In the genomic region with DNA sequence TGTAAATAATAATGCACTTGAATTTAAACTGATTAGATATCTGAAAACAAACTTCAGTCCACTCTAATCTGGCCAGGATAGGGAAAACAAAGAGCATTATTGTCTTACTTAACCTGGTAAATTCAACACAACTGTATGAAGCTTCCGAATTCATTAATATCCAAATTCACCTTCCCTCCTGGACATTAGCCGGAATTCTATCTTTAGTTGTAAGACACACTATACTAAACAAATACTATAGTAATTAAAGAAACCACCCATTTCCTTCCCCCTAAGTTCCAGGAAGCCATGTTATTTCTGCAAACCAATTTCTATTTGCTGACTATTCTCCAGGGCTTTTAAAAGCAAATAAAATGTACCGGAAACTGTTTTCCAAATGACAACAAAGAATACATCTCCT, we compare ENCODE assay signal across 11 cellular contexts.
DNase-seq lines count a peak whose midpoint lies in the region; ATAC-seq and TF ChIP-seq lines count a peak whose summit lies in the region.
"Had no signal": no experiment of that assay in that cellular context is flagged by ENCODE, and none has a peak within 500 bp of the region (broad histone marks: within the 10 kb centered on the region; RNA-seq: fewer than 3 reads in every experiment).

No MANE protein-coding gene starts in this region.

- peak in 1 of 3 donors; percentile 48 for DNase-seq in CD4-positive, CD25-positive, alpha-beta regulatory T cell
- no peak for DNase-seq in PC-3
- peak; percentile 30 for DNase-seq in left kidney (ENCODE audit: low read depth, low spot score)
- DNase-seq in GM10266 (ENCODE audit: extremely low spot score) = no peak
- DNase-seq in kidney glomerular epithelial cell (lab: John Stamatoyannopoulos, UW) = no peak
- DNase-seq in NCI-H128 (lab: John Stamatoyannopoulos, UW; ENCODE audit: unreplicated experiment) = no peak
- DNase-seq: Caco-2, mucosa of descending colon, NCI-H446 had no signal

- H3K79me2 ChIP-seq in DOHH2 (ENCODE audit: control insufficient read depth, low read length) (no peaks in the 10 kb centered on the region), PC-3 (ENCODE audit: low read length) (no peaks in the 10 kb centered on the region)

- H4K20me1 ChIP-seq in DOHH2 (ENCODE audit: control insufficient read depth, insufficient read depth, low read depth, low read length) (no peaks in the 10 kb centered on the region), PC-3 (ENCODE audit: low read length) (no peaks in the 10 kb centered on the region)

- no peak for ATAC-seq in CD4-positive, CD25-positive, alpha-beta regulatory T cell (ENCODE audit: low read depth in 2 of 2)
- ATAC-seq in PC-3 = 0 out of 2 replicates have a peak, but pooled peaks have one; percentile 11
- ATAC-seq: HCT116, mucosa of descending colon had no signal

- CTCF ChIA-PET in PC-3 (lab: Charles Lee) = no interaction called here

- peaks cover 56% of the 10 kb centered on the region for H3K4me1 ChIP-seq in CD4-positive, CD25-positive, alpha-beta regulatory T cell (ENCODE audit: control insufficient read depth, insufficient read depth, low read length, poor library complexity, severe bottlenecking)
- H3K4me1 ChIP-seq in DOHH2 (ENCODE audit: control insufficient read depth, low read length) = peaks cover 35% of the 10 kb centered on the region
- H3K4me1 ChIP-seq in PC-3 (ENCODE audit: insufficient read depth, low read length) = peaks cover 19% of the 10 kb centered on the region; the same call in 1 of the 2 replicates
- H3K4me1 ChIP-seq: Caco-2 had no signal

- peak overlapping the region in 3 of 4 donors; percentile 17 to 62 (median 47) for H3K4me3 Mint-ChIP-seq in CD4-positive, CD25-positive, alpha-beta regulatory T cell

- H2AFZ ChIP-seq in PC-3 (ENCODE audit: low read length) = 0 out of 2 replicates have a peak overlapping the region, but pooled peaks have one; percentile 17

- H3K9me3 ChIP-seq in CD4-positive, CD25-positive, alpha-beta regulatory T cell (ENCODE audit: control insufficient read depth in 2 of 2, low read length in 2 of 2) = no peaks in the 10 kb centered on the region
- H3K9me3 ChIP-seq in DOHH2 (ENCODE audit: control insufficient read depth, insufficient read depth, low read length) = no peaks in the 10 kb centered on the region
- no peaks in the 10 kb centered on the region for H3K9me3 ChIP-seq in PC-3 (ENCODE audit: low read length)
- H3K9me3 ChIP-seq: Caco-2, mucosa of descending colon had no signal

- H3F3A ChIP-seq in DOHH2 (ENCODE audit: control insufficient read depth, insufficient read depth) = no peaks in the 10 kb centered on the region
- H3F3A ChIP-seq in PC-3 (ENCODE audit: low read length, unreplicated experiment) = no peaks in the 10 kb centered on the region

- peak overlapping the region; percentile 30 for H3K4me2 ChIP-seq in DOHH2 (ENCODE audit: low read length)
- H3K4me2 ChIP-seq in PC-3 (ENCODE audit: low read length) = no peak overlapping the region

- H3K27me3 ChIP-seq in CD4-positive, CD25-positive, alpha-beta regulatory T cell (ENCODE audit: control insufficient read depth, insufficient read depth, low read length) = no peaks in the 10 kb centered on the region
- H3K27me3 ChIP-seq in DOHH2 (ENCODE audit: control insufficient read depth, low read length) = no peaks in the 10 kb centered on the region
- H3K27me3 ChIP-seq in PC-3 (ENCODE audit: low read length) = no peaks in the 10 kb centered on the region

- peak overlapping the region; percentile 4 for H3K4me3 ChIP-seq in CD4-positive, CD25-positive, alpha-beta regulatory T cell (ENCODE audit: low read depth, low read length)
- peak overlapping the region; percentile 2; the same call in 1 of the 2 replicates for H3K4me3 ChIP-seq in DOHH2 (ENCODE audit: low read length)
- no peak overlapping the region for H3K4me3 ChIP-seq in PC-3 (ENCODE audit: low read length)
- H3K4me3 ChIP-seq: mucosa of descending colon had no signal

- H3K4me1 Mint-ChIP-seq in CD4-positive, CD25-positive, alpha-beta regulatory T cell = peaks cover 47 to 85% (median 66%) of the 10 kb centered on the region in 4 donors

- BruUV-seq in PC-3 (replicated peaks; lab: Mats Ljungman, UMichigan) = no TSS peak

- H3K27ac ChIP-seq in CD4-positive, CD25-positive, alpha-beta regulatory T cell (ENCODE audit: insufficient read depth, low read length, poor library complexity, severe bottlenecking) = no peak overlapping the region
- no peak overlapping the region for H3K27ac ChIP-seq in DOHH2 (ENCODE audit: low read depth, low read length)
- H3K27ac ChIP-seq in PC-3 (ENCODE audit: low read length) = no peak overlapping the region

- no peaks in the 10 kb centered on the region for H3K36me3 Mint-ChIP-seq in CD4-positive, CD25-positive, alpha-beta regulatory T cell

- intact Hi-C loops in PC-3 (cut with micrococcal nuclease) = no loop called here

- no peaks in the 10 kb centered on the region for H3K36me3 ChIP-seq in CD4-positive, CD25-positive, alpha-beta regulatory T cell (ENCODE audit: control insufficient read depth, insufficient read depth, low read length)
- H3K36me3 ChIP-seq in DOHH2 (ENCODE audit: control insufficient read depth, low read length) (no peaks in the 10 kb centered on the region), PC-3 (ENCODE audit: low read depth, low read length) (no peaks in the 10 kb centered on the region)

- H3K9me2 ChIP-seq in DOHH2 (replicated peaks; ENCODE audit: control insufficient read depth, low read length) (no peaks in the 10 kb centered on the region), PC-3 (replicated peaks; ENCODE audit: low read length) (no peaks in the 10 kb centered on the region)

- TF ChIP-seq CTCF in DOHH2 (IDR thresholded peaks at IDR 0.05; ENCODE audit: low read depth, low read length, poor library complexity, severe bottlenecking) (no peak), PC-3 (conservative IDR thresholded peaks at IDR 0.05; ENCODE audit: low read depth, low read length) (no peak), GM10266 (IDR thresholded peaks at IDR 0.05; ENCODE audit: control insufficient read depth, insufficient read depth, low read depth, missing control alignments) (no peak)

- no peaks in the 10 kb centered on the region for H3K27me3 Mint-ChIP-seq in CD4-positive, CD25-positive, alpha-beta regulatory T cell

- H3K9me3 Mint-ChIP-seq in CD4-positive, CD25-positive, alpha-beta regulatory T cell = peaks cover 0 to 2% (median 0%) of the 10 kb centered on the region in 7 donors

- H3K27ac Mint-ChIP-seq in CD4-positive, CD25-positive, alpha-beta regulatory T cell = peak overlapping the region; percentile 87 to 96 (median 89)

- no peak overlapping the region for H3K9ac ChIP-seq in PC-3 (ENCODE audit: low read length)

- POLR2A ChIA-PET in PC-3 (lab: Charles Lee; ENCODE audit: unreplicated experiment) = no interaction called here
